23 cellular contexts compared by ENCODE assay signal in the genomic region with DNA sequence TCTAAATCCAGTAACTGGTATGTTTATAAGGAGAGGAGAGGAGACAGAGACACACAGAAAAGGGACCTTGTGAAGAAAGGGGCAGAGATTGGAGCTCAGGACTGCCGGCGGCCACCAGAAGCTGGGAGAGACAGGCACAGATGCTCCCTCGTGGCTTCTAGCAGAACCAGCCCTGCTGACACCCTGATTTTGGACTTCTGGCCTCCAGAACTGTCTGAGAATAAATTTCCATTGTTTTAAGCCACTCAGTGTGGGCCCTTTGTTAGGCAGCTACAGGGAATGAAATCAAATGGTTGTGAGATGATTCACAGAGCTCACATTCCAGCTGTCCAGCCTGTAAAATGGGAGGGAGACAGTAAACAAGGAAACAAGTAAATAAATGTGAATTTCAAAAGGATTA. TPM values are rescaled to one million over a fixed set of nuclear protein-coding genes. Genes with fewer than 3 reads are reported as not detected.
DNase-seq lines count a peak whose midpoint lies in the region; ATAC-seq, FAIRE-seq and TF ChIP-seq lines count a peak whose summit lies in the region.
"Had no signal": no experiment of that assay in that cellular context is flagged by ENCODE, and none has a peak within 500 bp of the region (broad histone marks: within the 10 kb centered on the region; RNA-seq: fewer than 3 reads in every experiment).

No MANE protein-coding gene starts in this region.

- peaks cover 71% of the 10 kb centered on the region for H3K4me1 Mint-ChIP-seq in nephron

- TF ChIP-seq POLR2A in GM12891 (IDR thresholded peaks at IDR 0.05; ENCODE audit: low read depth, low read length) = no peak

- peak; percentile 80 for DNase-seq in globus pallidus (ENCODE audit: low spot score)
- DNase-seq in substantia nigra (lab: John Stamatoyannopoulos, UW) = peak in 5 of 49 donors; percentile 5 to 29 (median 19)
- no peak for DNase-seq in GM12891 (ENCODE audit: insufficient read length, low spot score)
- no peak for DNase-seq in germinal center (ENCODE audit: low spot score)
- DNase-seq: BE2C; CD4-positive, alpha-beta T cell; COR-L47; H9; HFFc6; IMR-90; NCI-H1105; NCI-H2029 treated with DMSO at 0.1 percent for 48 hours; NCI-H345; NCI-H524; NCI-H82; Peyer's patch had no signal

- 0 out of 22 replicates have a peak, but pooled peaks cover 0 to 4% (median 0%) of the 10 kb centered on the region in 11 experiments for H3K27me3 ChIP-seq in BLaER1 treated with 17β-estradiol and CSF1 and Interleukin-3, amounts not matched to agents 10 nM and 100 nM
- H3K27me3 ChIP-seq: BE2C, Peyer's patch had no signal

- H3K4me1 ChIP-seq in BLaER1 treated with 17β-estradiol and CSF1 and Interleukin-3, amounts not matched to agents 10 nM and 100 nM = peaks cover 18 to 75% (median 70%) of the 10 kb centered on the region in 10 experiments
- H3K4me1 ChIP-seq: BE2C, Peyer's patch had no signal

- no peak overlapping the region for H3K4me3 ChIP-seq in BLaER1 treated with 17β-estradiol and CSF1 and Interleukin-3, amounts not matched to agents 10 nM and 100 nM
- H3K4me3 ChIP-seq: Peyer's patch had no signal

- ATAC-seq in HG03039 (IDR thresholded peaks at IDR 0.05; ENCODE audit: unreplicated experiment) = no peak
- ATAC-seq: SK-N-SH treated with all-trans-retinoic acid at 6 μM for 48 hours had no signal

- H3K9ac ChIP-seq in BLaER1 treated with 17β-estradiol and CSF1 and Interleukin-3, amounts not matched to agents 10 nM and 100 nM = no peak overlapping the region
- H3K9ac ChIP-seq: KMS-11 had no signal

- H3K9me3 Mint-ChIP-seq in nephron = no peaks in the 10 kb centered on the region
- H3K9me3 Mint-ChIP-seq: H9 had no signal

- H4K20me1 ChIP-seq in BLaER1 treated with 17β-estradiol and CSF1 and Interleukin-3, amounts not matched to agents 10 nM and 100 nM = no peaks in the 10 kb centered on the region

- FAIRE-seq in GM12891 (lab: Jason Lieb, UNC) = no peak
- FAIRE-seq: A204.1, HTR-8/SVneo had no signal

- peak overlapping the region in 2 of 3 experiments; percentile 56 to 96 for H3K27ac Mint-ChIP-seq in nephron
- H3K27ac Mint-ChIP-seq: CD4-positive, alpha-beta T cell; HFFc6 had no signal

- no peaks in the 10 kb centered on the region for H3K36me3 ChIP-seq in BLaER1 treated with 17β-estradiol and CSF1 and Interleukin-3, amounts not matched to agents 10 nM and 100 nM
- H3K36me3 ChIP-seq: BE2C, Peyer's patch had no signal

- no peak for TF ChIP-seq CTCF in nephron (IDR thresholded peaks at IDR 0.05; ENCODE audit: unreplicated experiment in 3 of 3)

- H3K4me2 ChIP-seq in BLaER1 treated with 17β-estradiol and CSF1 and Interleukin-3, amounts not matched to agents 10 nM and 100 nM = peak overlapping the region in 8 of 11 experiments; percentile 86 to 98 (median 94); a peak in 16 of 22 replicates
- H3K4me2 ChIP-seq: KMS-11 had no signal

- H3K9me3 ChIP-seq in BLaER1 treated with 17β-estradiol and CSF1 and Interleukin-3, amounts not matched to agents 10 nM and 100 nM (replicated peaks in 1 of 11) = peaks cover 0 to 27% (median 19%) of the 10 kb centered on the region in 11 experiments; a peak in 16 of 22 replicates
- H3K9me3 ChIP-seq: Peyer's patch had no signal

- no peak overlapping the region for H3K27ac ChIP-seq in BLaER1 treated with 17β-estradiol and CSF1 and Interleukin-3, amounts not matched to agents 10 nM and 100 nM
- H3K27ac ChIP-seq in substantia nigra (ENCODE audit: low read depth, low read length, poor library complexity, severe bottlenecking) = peak overlapping the region; percentile 58
- H3K27ac ChIP-seq: KMS-11, Peyer's patch had no signal

- H3K4me3 Mint-ChIP-seq in nephron = no peak overlapping the region
- H3K4me3 Mint-ChIP-seq: CD4-positive, alpha-beta T cell; H9; HFFc6 had no signal

- peaks cover 7% of the 10 kb centered on the region for H3K27me3 Mint-ChIP-seq in nephron (ENCODE audit: low read depth)

- H3K36me3 Mint-ChIP-seq in nephron (ENCODE audit: low read depth) = peaks cover 5% of the 10 kb centered on the region

TF ChIP-seq in GM12891, 5 proteins besides CTCF, POLR2A, EP300 and RAD21:
- TF ChIP-seq POU2F2 (IDR thresholded peaks at IDR 0.05; ENCODE audit: low read depth, low read length) (no peak), TAF1 (IDR thresholded peaks at IDR 0.05; ENCODE audit: low read depth, low read length) (no peak), POLR2AphosphoS5 (IDR thresholded peaks at IDR 0.05; ENCODE audit: low read depth, low read length) (no peak)

RNA-seq across cellular contexts. Expression of gene TMEM132C, which starts 47.6 kb away (rescaled TPM):
- polyA plus RNA-seq in GM12891 (2012; ENCODE audit: low read depth, missing spikeins) = not detected
- polyA plus RNA-seq: IMR-90 had no signal
